In the genomic region with DNA sequence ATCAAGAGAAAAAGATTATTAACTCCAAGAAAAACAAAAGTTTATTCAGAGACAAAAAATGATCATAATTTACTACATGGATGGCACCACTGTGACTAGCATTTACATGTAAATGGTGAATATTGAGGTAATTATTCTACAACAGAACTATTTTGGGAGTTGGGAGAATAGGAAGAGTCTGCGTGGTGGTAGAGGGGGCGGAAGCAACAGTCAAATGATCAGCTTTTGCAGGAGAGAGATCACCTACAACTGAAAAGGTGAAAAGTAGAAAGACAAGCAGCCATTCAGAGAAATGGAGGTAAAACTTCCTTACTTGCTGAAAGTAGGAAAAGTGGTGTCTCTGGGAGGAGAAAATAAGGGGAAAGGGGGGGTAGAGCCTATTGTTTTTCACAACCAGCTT, we compare ENCODE assay signal across 1 cellular context.
TF ChIP-seq lines count a peak whose summit lies in the region.

No MANE protein-coding gene starts in this region.

TF ChIP-seq in GM23338, 12 proteins besides CTCF, POLR2A, EP300 and RAD21 (continued from another document):
- TF ChIP-seq EZH2phosphoT487 (IDR thresholded peaks at IDR 0.05; ENCODE audit: unreplicated experiment): no peak
- no peak for TF ChIP-seq JUNB (IDR thresholded peaks at IDR 0.05; ENCODE audit: unreplicated experiment)
